Comparison of ENCODE assay signal across 8 cellular contexts in the genomic region with DNA sequence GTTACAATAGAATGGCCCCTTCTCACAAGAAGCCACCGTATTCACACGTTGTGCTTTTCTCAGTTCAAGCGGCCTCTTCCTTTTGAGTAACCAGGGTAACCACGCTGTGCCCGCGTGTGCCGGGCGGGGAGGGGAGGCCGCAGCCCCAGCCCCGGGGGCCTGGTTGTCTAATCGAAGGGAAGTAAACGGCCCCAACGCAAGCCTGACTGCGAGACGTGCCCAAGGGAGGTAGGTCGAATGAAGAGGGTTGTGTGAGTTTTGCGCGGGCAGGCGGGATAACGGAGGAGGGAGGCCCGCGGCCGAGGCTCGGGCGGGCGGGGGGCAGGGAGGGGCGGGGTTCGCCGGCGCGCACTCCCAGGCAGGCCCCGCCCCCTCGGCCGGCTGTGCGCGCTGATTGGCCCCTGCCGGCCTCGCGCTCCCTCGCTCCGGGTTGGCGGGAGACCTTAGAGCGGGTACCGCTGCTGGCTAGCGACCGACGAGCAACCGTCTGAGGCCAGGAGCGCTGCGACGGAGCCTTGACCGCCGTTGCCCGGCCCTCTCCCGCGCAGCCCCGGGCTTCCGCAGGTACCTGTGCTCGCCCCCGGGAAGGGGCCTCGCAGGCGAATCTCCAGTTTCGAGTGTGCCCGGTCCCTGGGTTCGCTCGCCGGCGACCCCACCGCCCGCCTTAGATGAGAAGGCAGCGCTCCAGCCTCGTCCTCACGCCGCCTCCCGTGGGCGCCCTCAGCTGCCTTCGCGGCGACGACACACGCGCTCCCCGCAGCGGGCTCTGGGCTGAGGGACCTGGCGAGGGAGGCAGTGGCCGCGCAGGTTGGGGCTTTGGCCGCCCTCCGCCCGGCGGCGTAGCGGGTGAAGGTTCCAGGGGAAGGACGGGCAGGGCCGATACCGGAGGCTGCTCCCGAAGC. TPM values are rescaled to one million over a fixed set of nuclear protein-coding genes. Genes with fewer than 3 reads are reported as not detected.
DNase-seq lines count a peak whose midpoint lies in the region; ATAC-seq lines count a peak whose summit lies in the region.

A gene (plus strand): TSS at position 451 of the 902 bp plus-strand sequence. CDS start 5,181 bp downstream, outside the sequence.

- ATAC-seq in GM18511 (IDR thresholded peaks at IDR 0.05; ENCODE audit: unreplicated experiment) (peak; percentile 89), HG02943 (IDR thresholded peaks at IDR 0.05; ENCODE audit: low read depth, unreplicated experiment) (peak; percentile 68), esophagus mucosa (peak; percentile 85)

- DNase-seq in NCI-H82 (lab: John Stamatoyannopoulos, UW) = peak; percentile 87
- DNase-seq in activated T-cell treated with anti-CD3 and anti-CD28 coated beads, Interleukin-2, amount 50 U/mL, for 1 hour = peak; percentile 83
- peak; percentile 3 for DNase-seq in myocyte (ENCODE audit: low read depth)
- peak; percentile 48 to 50 for DNase-seq in stimulated activated CD8-positive, alpha-beta memory T cell treated with anti-CD3 and anti-CD28 coated beads, Interleukin-7, amount 100 ng/mL, for 1 hour (ENCODE audit: low read depth in 2 of 2)
- DNase-seq in RKO (ENCODE audit: low spot score) = no peak

RNA-seq across cellular contexts. Expression of the gene that starts here (rescaled TPM):
- total RNA-seq in esophagus mucosa (0.92 TPM), myocyte (1.3 TPM in 1 of 2 replicates, not detected in the other)
- 0.58 TPM for polyA plus RNA-seq in myocyte (2012)

Comparison
In these comparisons a context has a peak if more than half of its experiments do, and no peak if none do; other contexts are left out.
1. Peak in ATAC-seq in esophagus mucosa; RNA of the gene not detected or under 1 TPM.